9 cellular contexts compared by ENCODE assay signal in genomic region chr6:2858678-2859324, GRCh38. TPM values are rescaled to one million over a fixed set of nuclear protein-coding genes. Genes with fewer than 3 reads are reported as not detected.
DNase-seq lines count a peak whose midpoint lies in the region; ATAC-seq and TF ChIP-seq lines count a peak whose summit lies in the region.
"Had no signal": no experiment of that assay in that cellular context is flagged by ENCODE, and none has a peak within 500 bp of the region (broad histone marks: within the 10 kb centered on the region; RNA-seq: fewer than 3 reads in every experiment).

No MANE protein-coding gene starts in this region.

- H3K9me3 ChIP-seq in parathyroid adenoma (ENCODE audit: control insufficient read depth, low read length): no peaks in the 10 kb centered on the region

- H3K36me3 ChIP-seq in parathyroid adenoma (ENCODE audit: control insufficient read depth, insufficient read depth, low read length): no peaks in the 10 kb centered on the region

- H3K9ac ChIP-seq in parathyroid adenoma: no peak overlapping the region

- peak overlapping the region; percentile 42 to 74 for H3K27ac ChIP-seq in coronary artery
- H3K27ac ChIP-seq in parathyroid adenoma: peak overlapping the region; percentile 34

- H3K4me2 ChIP-seq in parathyroid adenoma (ENCODE audit: low read length): peak overlapping the region; percentile 24

- ATAC-seq in HG03175 (IDR thresholded peaks at IDR 0.05; ENCODE audit: unreplicated experiment) (no peak), GM19397 (IDR thresholded peaks at IDR 0.05; ENCODE audit: unreplicated experiment) (no peak)

- H3K27me3 ChIP-seq in parathyroid adenoma (ENCODE audit: control insufficient read depth, insufficient read depth, low read length): no peaks in the 10 kb centered on the region

- peaks cover 15% of the 10 kb centered on the region for H3K4me1 ChIP-seq in parathyroid adenoma

- H2AFZ ChIP-seq in parathyroid adenoma: peak overlapping the region; percentile 0

- peak overlapping the region; percentile 45 for H3K4me3 ChIP-seq in GM12864 (ENCODE audit: low read depth, low read length)
- H3K4me3 ChIP-seq in coronary artery: peak overlapping the region; percentile 48
- H3K4me3 ChIP-seq in parathyroid adenoma (ENCODE audit: low read depth, low read length): no peak overlapping the region

- in situ Hi-C loops in G401 (cut with HindIII; ENCODE audit: low sequenced_read_pairs): no loop called here

- no peak for TF ChIP-seq CTCF in GM12864 (IDR thresholded peaks at IDR 0.05; ENCODE audit: low read depth, low read length, missing control alignments)
- no peak for TF ChIP-seq CTCF in coronary artery (IDR thresholded peaks at IDR 0.05)
- no peak for TF ChIP-seq CTCF in parathyroid adenoma (IDR thresholded peaks at IDR 0.05)

- no peak for DNase-seq in GM12864 (ENCODE audit: low read depth)
- peak; percentile 65 for DNase-seq in T follicular helper cell (ENCODE audit: low read depth)
- no peak for DNase-seq in coronary artery (ENCODE audit: low spot score)
- DNase-seq in G401 (ENCODE audit: low spot score): no peak
- DNase-seq in SK-N-DZ (ENCODE audit: low spot score): no peak
- DNase-seq: SW 1271 had no signal

- no peaks in the 10 kb centered on the region for H3K79me2 ChIP-seq in parathyroid adenoma

RNA-seq across cellular contexts. Expression of gene SERPINB1, which starts 17.1 kb away (rescaled TPM):
- 0.06 TPM in 1 of 2 replicates, not detected in the other for total RNA-seq in G401 (2014; rRNA removed; shearing (Covaris generic))
- 13.6 and 22.3 TPM in 2 replicates for polyA plus RNA-seq in SK-N-DZ (2014; cell fraction: cytosol; rRNA removed)
- 8.4 and 12.0 TPM in 2 replicates for polyA plus RNA-seq in SK-N-DZ (2014; cell fraction: nucleus; rRNA removed)

RNA-seq across cellular contexts. Expression of gene SERPINB9, which starts 44.3 kb away (rescaled TPM):
- 18.6 and 26.5 TPM in 2 replicates for total RNA-seq in G401 (2014; rRNA removed; shearing (Covaris generic))
- 0.06 and 0.23 TPM in 2 replicates for polyA plus RNA-seq in SK-N-DZ (2014; cell fraction: cytosol; rRNA removed)
- not detected in 2 replicates for polyA plus RNA-seq in SK-N-DZ (2014; cell fraction: nucleus; rRNA removed)
